31 cellular contexts compared by ENCODE assay signal in the genomic region with DNA sequence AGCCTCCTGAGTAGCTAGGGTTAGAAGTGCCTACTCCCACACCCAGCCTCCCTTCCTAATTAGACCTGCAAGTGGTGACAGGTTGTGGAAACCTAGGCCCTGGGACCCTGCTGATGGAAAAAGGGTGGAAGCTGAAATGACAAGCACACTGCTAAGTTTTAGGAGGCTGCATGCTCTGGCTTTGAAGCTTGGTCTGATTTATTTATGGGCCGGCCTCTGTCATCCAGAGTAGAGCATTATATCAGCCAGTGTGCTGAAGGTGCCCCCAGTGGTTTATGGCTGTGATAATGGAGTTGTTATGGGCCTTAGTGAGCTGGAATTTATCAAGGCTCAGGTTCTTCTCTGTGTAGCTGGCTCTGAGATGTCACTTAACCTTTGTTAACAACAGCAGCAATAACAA.
"Had no signal": no experiment of that assay in that cellular context is flagged by ENCODE, and none has a peak within 500 bp of the region (broad histone marks: within the 10 kb centered on the region; RNA-seq: fewer than 3 reads in every experiment).

No MANE protein-coding gene starts in this region.

- H3K4me3 Mint-ChIP-seq: activated CD4-positive, alpha-beta memory T cell treated with anti-CD3 and anti-CD28 coated beads for 36 hours; activated CD4-positive, alpha-beta T cell treated with anti-CD3 and anti-CD28 coated beads for 36 hours; activated CD4-positive, alpha-beta T cell treated with anti-CD3 and anti-CD28 coated beads, Interleukin-2, amount 10 ng/mL, durations not matched to agents 24 days and 14 days; activated CD8-positive, alpha-beta memory T cell treated with anti-CD3 and anti-CD28 coated beads, Interleukin-2, amount 10 ng/mL, durations not matched to agents 7 days and 5 days; activated CD8-positive, alpha-beta T cell treated with anti-CD3 and anti-CD28 coated beads, Interleukin-2, amount 10 ng/mL, durations not matched to agents 7 days and 5 days; activated naive CD4-positive, alpha-beta T cell treated with anti-CD3 and anti-CD28 coated beads for 36 hours; activated naive CD4-positive, alpha-beta T cell treated with anti-CD3 and anti-CD28 coated beads, Interleukin-2, amount 50 U/mL, for 24 hours; activated naive CD8-positive, alpha-beta T cell treated with anti-CD3 and anti-CD28 coated beads for 36 hours; activated naive CD8-positive, alpha-beta T cell treated with anti-CD3 and anti-CD28 coated beads, Interleukin-2, amount 50 U/mL, for 24 hours; activated T-helper 1 cell treated with anti-CD3 and anti-CD28 coated beads, Interleukin-12 subunit alpha, Interleukin-12 subunit beta, Interleukin-2, Interleukin-4 antibody, amounts not matched to agents 30 ng/mL and 10 ng/mL and 1 ng/mL, durations not matched to agents 14 hours and 24 hours and 36 hours; effector memory CD8-positive, alpha-beta T cell had no signal

- H3K9me3 ChIP-seq: adrenal gland, body of pancreas, esophagus squamous epithelium, gastroesophageal sphincter had no signal

- H3K36me3 Mint-ChIP-seq: activated CD4-positive, alpha-beta memory T cell treated with anti-CD3 and anti-CD28 coated beads for 36 hours; activated CD8-positive, alpha-beta memory T cell treated with anti-CD3 and anti-CD28 coated beads, Interleukin-2, amount 10 ng/mL, durations not matched to agents 7 days and 5 days; activated naive CD4-positive, alpha-beta T cell treated with anti-CD3 and anti-CD28 coated beads, Interleukin-2, amount 50 U/mL, for 24 hours; activated naive CD8-positive, alpha-beta T cell treated with anti-CD3 and anti-CD28 coated beads for 36 hours had no signal

- H3K4me1 ChIP-seq: adrenal gland, body of pancreas, esophagus squamous epithelium, gastroesophageal sphincter had no signal

- H3K27ac ChIP-seq: adrenal gland, body of pancreas, epithelial cell of prostate, esophagus squamous epithelium, gastroesophageal sphincter had no signal

- H3K27me3 ChIP-seq: adrenal gland, body of pancreas, gastroesophageal sphincter had no signal

- H3K36me3 ChIP-seq: adrenal gland, esophagus squamous epithelium, gastroesophageal sphincter had no signal

- DNase-seq: activated CD4-positive, alpha-beta memory T cell treated with anti-CD3 and anti-CD28 coated beads for 36 hours; activated CD4-positive, alpha-beta T cell treated with anti-CD3 and anti-CD28 coated beads for 36 hours; activated CD4-positive, alpha-beta T cell treated with anti-CD3 and anti-CD28 coated beads, Interleukin-2, amount 10 ng/mL, durations not matched to agents 24 days and 14 days; activated CD4-positive, CD25-positive, alpha-beta regulatory T cell; activated CD4-positive, CD25-positive, alpha-beta regulatory T cell treated with anti-CD3 and anti-CD28 coated beads, Interleukin-2, amount 50 U/mL, for 72 hours; activated CD8-positive, alpha-beta memory T cell treated with anti-CD3 and anti-CD28 coated beads, Interleukin-2, amount 10 ng/mL, durations not matched to agents 7 days and 5 days; activated CD8-positive, alpha-beta memory T cell treated with anti-CD3 and anti-CD28 coated beads, Interleukin-2, amount 50 U/mL, for 4 hours; activated CD8-positive, alpha-beta T cell treated with anti-CD3 and anti-CD28 coated beads, Interleukin-2, amount 10 ng/mL, durations not matched to agents 7 days and 5 days; activated effector memory CD4-positive, alpha-beta T cell treated with anti-CD3 and anti-CD28 coated beads, Interleukin-2, amount 50 U/mL, for 16 hours; activated naive CD4-positive, alpha-beta T cell treated with anti-CD3 and anti-CD28 coated beads for 36 hours; activated naive CD8-positive, alpha-beta T cell treated with anti-CD3 and anti-CD28 coated beads for 36 hours; activated naive CD8-positive, alpha-beta T cell treated with anti-CD3 and anti-CD28 coated beads, Interleukin-2, amount 50 U/mL, for 24 hours; activated T-cell treated with anti-CD3 and anti-CD28 coated beads, Interleukin-2, amount 50 U/mL, for 1 hour; activated T-cell treated with anti-CD3 and anti-CD28 coated beads, Interleukin-2, amount 50 U/mL, for 48 hours; adrenal gland; amygdala; aorta; body of pancreas; caudate nucleus; cortex of kidney; dermis blood vessel endothelial cell; effector CD4-positive, alpha-beta T cell; effector memory CD8-positive, alpha-beta T cell; esophagus squamous epithelium; foreskin melanocyte; T-helper 2 cell had no signal

- H3K4me1 Mint-ChIP-seq: activated CD4-positive, alpha-beta T cell treated with anti-CD3 and anti-CD28 coated beads for 36 hours; activated CD4-positive, alpha-beta T cell treated with anti-CD3 and anti-CD28 coated beads, Interleukin-2, amount 10 ng/mL, durations not matched to agents 24 days and 14 days; activated CD8-positive, alpha-beta memory T cell treated with anti-CD3 and anti-CD28 coated beads, Interleukin-2, amount 10 ng/mL, durations not matched to agents 7 days and 5 days; activated naive CD4-positive, alpha-beta T cell treated with anti-CD3 and anti-CD28 coated beads, Interleukin-2, amount 50 U/mL, for 24 hours; activated naive CD8-positive, alpha-beta T cell treated with anti-CD3 and anti-CD28 coated beads for 36 hours; activated naive CD8-positive, alpha-beta T cell treated with anti-CD3 and anti-CD28 coated beads, Interleukin-2, amount 50 U/mL, for 24 hours had no signal

- H3K9me3 Mint-ChIP-seq: activated CD4-positive, alpha-beta memory T cell treated with anti-CD3 and anti-CD28 coated beads for 36 hours; activated CD4-positive, alpha-beta T cell treated with anti-CD3 and anti-CD28 coated beads, Interleukin-2, amount 10 ng/mL, durations not matched to agents 24 days and 14 days; activated naive CD4-positive, alpha-beta T cell treated with anti-CD3 and anti-CD28 coated beads for 36 hours; activated naive CD4-positive, alpha-beta T cell treated with anti-CD3 and anti-CD28 coated beads, Interleukin-2, amount 50 U/mL, for 24 hours; activated naive CD8-positive, alpha-beta T cell treated with anti-CD3 and anti-CD28 coated beads for 36 hours; activated naive CD8-positive, alpha-beta T cell treated with anti-CD3 and anti-CD28 coated beads, Interleukin-2, amount 50 U/mL, for 24 hours; activated T-helper 1 cell treated with anti-CD3 and anti-CD28 coated beads, Interleukin-12 subunit alpha, Interleukin-12 subunit beta, Interleukin-2, Interleukin-4 antibody, amounts not matched to agents 30 ng/mL and 10 ng/mL and 1 ng/mL, durations not matched to agents 14 hours and 24 hours and 36 hours; activated T-helper 2 cell treated with anti-CD3 and anti-CD28 coated beads, Interferon-gamma antibody, Interleukin-2, Interleukin-4, amounts not matched to agents 10 μg/mL and 5 μg/mL and 100 μg/mL, durations not matched to agents 14 hours and 24 hours and 36 hours; effector memory CD8-positive, alpha-beta T cell had no signal

- H3K27ac Mint-ChIP-seq: activated CD4-positive, alpha-beta memory T cell treated with anti-CD3 and anti-CD28 coated beads for 36 hours; activated CD4-positive, alpha-beta T cell treated with anti-CD3 and anti-CD28 coated beads for 36 hours; activated CD4-positive, alpha-beta T cell treated with anti-CD3 and anti-CD28 coated beads, Interleukin-2, amount 10 ng/mL, durations not matched to agents 24 days and 14 days; activated CD8-positive, alpha-beta memory T cell treated with anti-CD3 and anti-CD28 coated beads, Interleukin-2, amount 10 ng/mL, durations not matched to agents 7 days and 5 days; activated CD8-positive, alpha-beta T cell treated with anti-CD3 and anti-CD28 coated beads, Interleukin-2, amount 10 ng/mL, durations not matched to agents 7 days and 5 days; activated naive CD4-positive, alpha-beta T cell treated with anti-CD3 and anti-CD28 coated beads for 36 hours; activated naive CD4-positive, alpha-beta T cell treated with anti-CD3 and anti-CD28 coated beads, Interleukin-2, amount 50 U/mL, for 24 hours; activated naive CD8-positive, alpha-beta T cell treated with anti-CD3 and anti-CD28 coated beads for 36 hours; activated naive CD8-positive, alpha-beta T cell treated with anti-CD3 and anti-CD28 coated beads, Interleukin-2, amount 50 U/mL, for 24 hours; activated T-helper 1 cell treated with anti-CD3 and anti-CD28 coated beads, Interleukin-12 subunit alpha, Interleukin-12 subunit beta, Interleukin-2, Interleukin-4 antibody, amounts not matched to agents 30 ng/mL and 10 ng/mL and 1 ng/mL, durations not matched to agents 14 hours and 24 hours and 36 hours; activated T-helper 2 cell treated with anti-CD3 and anti-CD28 coated beads, Interferon-gamma antibody, Interleukin-2, Interleukin-4, amounts not matched to agents 10 μg/mL and 5 μg/mL and 100 μg/mL, durations not matched to agents 14 hours and 24 hours and 36 hours had no signal

- H3K4me3 ChIP-seq: adrenal gland, body of pancreas, esophagus squamous epithelium, gastroesophageal sphincter had no signal

- H3K27me3 Mint-ChIP-seq: activated CD4-positive, alpha-beta memory T cell treated with anti-CD3 and anti-CD28 coated beads for 36 hours; activated CD4-positive, alpha-beta T cell treated with anti-CD3 and anti-CD28 coated beads for 36 hours; activated CD4-positive, alpha-beta T cell treated with anti-CD3 and anti-CD28 coated beads, Interleukin-2, amount 10 ng/mL, durations not matched to agents 24 days and 14 days; activated naive CD4-positive, alpha-beta T cell treated with anti-CD3 and anti-CD28 coated beads, Interleukin-2, amount 50 U/mL, for 24 hours; activated naive CD8-positive, alpha-beta T cell treated with anti-CD3 and anti-CD28 coated beads for 36 hours; activated naive CD8-positive, alpha-beta T cell treated with anti-CD3 and anti-CD28 coated beads, Interleukin-2, amount 50 U/mL, for 24 hours had no signal
